8 cellular contexts compared by ENCODE assay signal in genomic region chr9:17578911-17579793, GRCh38. TPM values are rescaled to one million over a fixed set of nuclear protein-coding genes. Genes with fewer than 3 reads are reported as not detected.
A peak's percentile ranks its signal among the peaks of the same experiment; 100 is the strongest.
DNase-seq lines count a peak whose midpoint lies in the region; ATAC-seq and TF ChIP-seq lines count a peak whose summit lies in the region.

Gene SH3GL2, plus strand, starts transcription at chr9:17579066.

- peaks cover 23 to 31% of the 10 kb centered on the region in 2 donors for H3K27me3 ChIP-seq in duodenal mucosa (ENCODE audit: control insufficient read depth in 1 of 2, insufficient read depth in 2 of 2, low read length in 2 of 2)
- H3K27me3 ChIP-seq in lower lobe of right lung (ENCODE audit: low read depth), result peaks cover 50% of the 10 kb centered on the region
- H3K27me3 ChIP-seq in thoracic aorta (replicated peaks; ENCODE audit: insufficient read depth), result no peaks in the 10 kb centered on the region

- intact Hi-C loops in lower lobe of right lung (cut with DNase I), result no loop called here

- H3K4me3 ChIP-seq in duodenal mucosa (ENCODE audit: low read depth in 1 of 2, low read length in 2 of 2) (peak within 1 kb of the TSS; percentile 30 to 40), lower lobe of right lung (peak within 1 kb of the TSS; percentile 55), thoracic aorta (peak within 1 kb of the TSS; percentile 70)

- in situ Hi-C loops in GM13977 (cut with MboI; ENCODE audit: low pct_unique_long_range_greater_than_20kb, low sequenced_read_pairs, unreplicated experiment), result no loop called here

- H3K9ac ChIP-seq in duodenal mucosa (ENCODE audit: low read depth in 1 of 2, low read length in 2 of 2), result no peak within 1 kb of the TSS

- TF ChIP-seq CTCF in GM13977 (IDR thresholded peaks at IDR 0.05; ENCODE audit: extremely low read depth, insufficient read depth, missing control alignments) (no peak), lower lobe of right lung (IDR thresholded peaks at IDR 0.05) (no peak), thoracic aorta (IDR thresholded peaks at IDR 0.05) (no peak)

- peak; percentile 49 for DNase-seq in GM13977 (ENCODE audit: low spot score)
- DNase-seq in NCI-H82 treated with DMSO at 0.1 percent for 48 hours (lab: John Stamatoyannopoulos, UW; ENCODE audit: unreplicated experiment), result peak; percentile 27
- peak; percentile 73 for DNase-seq in lower lobe of right lung
- DNase-seq in thoracic aorta (ENCODE audit: low spot score), result no peak
- no peak for DNase-seq in GDM1 (lab: John Stamatoyannopoulos, UW)
- DNase-seq in activated CD4-positive, CD25-positive, alpha-beta regulatory T cell treated with anti-CD3 and anti-CD28 coated beads, Interleukin-2, amount 50 U/mL, for 72 hours, result no peak

- peak; percentile 62 for ATAC-seq in HG03175 (IDR thresholded peaks at IDR 0.05; ENCODE audit: unreplicated experiment)
- peak; percentile 91 to 95 for ATAC-seq in lower lobe of right lung
- ATAC-seq in thoracic aorta (ENCODE audit: insufficient number of reproducible peaks, low FRiP score, low read depth), result no peak

- H3K27ac ChIP-seq in duodenal mucosa (ENCODE audit: low read depth, low read length) (no peak within 1 kb of the TSS), lower lobe of right lung (peak within 1 kb of the TSS; percentile 6), thoracic aorta (no peak within 1 kb of the TSS)

- no peaks in the 10 kb centered on the region for H3K9me3 ChIP-seq in duodenal mucosa (ENCODE audit: control insufficient read depth in 1 of 2, low read length in 2 of 2)
- no peaks in the 10 kb centered on the region for H3K9me3 ChIP-seq in lower lobe of right lung
- no peaks in the 10 kb centered on the region for H3K9me3 ChIP-seq in thoracic aorta

- H3K4me1 ChIP-seq in duodenal mucosa (ENCODE audit: control insufficient read depth in 1 of 2, insufficient read depth in 2 of 2, low read length in 2 of 2), result no peaks in the 10 kb centered on the region
- H3K4me1 ChIP-seq in lower lobe of right lung, result peaks cover 3% of the 10 kb centered on the region
- H3K4me1 ChIP-seq in thoracic aorta (ENCODE audit: control insufficient read depth in 1 of 2, low read depth in 2 of 2), result peaks cover 0 to 17% of the 10 kb centered on the region in 2 donors

- H3K36me3 ChIP-seq in duodenal mucosa (ENCODE audit: control insufficient read depth in 1 of 2, insufficient read depth in 2 of 2, low read length in 2 of 2) (no peaks in the 10 kb centered on the region), lower lobe of right lung (no peaks in the 10 kb centered on the region), thoracic aorta (no peaks in the 10 kb centered on the region)

RNA-seq across cellular contexts. Expression of gene SH3GL2, which starts in this region (rescaled TPM):
- total RNA-seq in lower lobe of right lung, result 1.3 TPM
- not detected for total RNA-seq in thoracic aorta

Comparison
In these comparisons a context has a peak if more than half of its experiments do, and no peak if none do; other contexts are left out.
1. DNase-seq: peak in GM13977 (single experiment), NCI-H82 treated with DMSO at 0.1 percent for 48 hours (single experiment) and lower lobe of right lung (single experiment); none in thoracic aorta (single experiment), GDM1 (single experiment) and activated CD4-positive, CD25-positive, alpha-beta regulatory T cell treated with anti-CD3 and anti-CD28 coated beads, Interleukin-2, amount 50 U/mL, for 72 hours (single experiment).
2. Peak in every context shown above with its lines, with median percentiles within 50 percentile points of each other: H3K4me3 ChIP-seq.